ENCODE assay signal across 8 cellular contexts in the genomic region with DNA sequence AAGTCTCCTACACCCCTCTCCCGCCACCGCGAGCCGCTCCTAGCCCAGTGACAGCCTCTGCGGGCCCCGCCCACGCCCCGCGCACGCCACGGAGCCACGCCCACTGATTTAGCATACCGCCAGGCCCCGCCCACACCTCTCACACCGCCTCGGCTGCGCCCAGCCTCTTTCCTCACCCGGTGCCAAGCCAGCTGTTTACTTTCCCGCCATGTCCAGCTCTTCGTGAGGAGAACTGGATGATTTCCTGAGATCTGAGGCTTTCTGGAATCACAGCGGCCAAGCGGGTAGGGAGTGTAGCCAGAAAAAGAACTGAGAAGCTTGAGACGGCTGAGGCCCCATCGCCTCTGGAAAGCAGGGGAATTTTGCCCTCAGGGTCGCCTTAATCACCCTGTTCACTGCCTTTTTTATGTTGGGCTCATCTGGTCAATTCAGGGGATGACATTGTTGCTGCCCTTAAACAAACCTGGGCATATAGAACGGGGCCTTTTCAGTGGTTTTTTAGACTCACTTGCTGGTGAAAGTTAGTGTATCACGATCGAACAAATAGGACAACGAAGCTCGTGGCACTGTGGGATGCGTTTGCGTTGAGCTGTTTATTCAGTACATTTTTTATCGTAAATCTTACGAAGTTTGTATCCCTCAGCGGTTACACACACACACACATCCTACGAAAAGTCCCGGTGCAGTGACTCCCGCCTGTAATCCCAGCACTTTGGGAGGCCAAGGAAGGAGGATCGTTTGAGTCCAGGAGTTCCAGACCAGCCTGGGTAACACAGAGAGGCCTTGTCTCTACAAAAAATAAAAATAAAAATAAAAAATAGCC. TPM values are rescaled to one million over a fixed set of nuclear protein-coding genes. Genes with fewer than 3 reads are reported as not detected.
DNase-seq lines count a peak whose midpoint lies in the region; ATAC-seq and TF ChIP-seq lines count a peak whose summit lies in the region.

A gene with protein sequence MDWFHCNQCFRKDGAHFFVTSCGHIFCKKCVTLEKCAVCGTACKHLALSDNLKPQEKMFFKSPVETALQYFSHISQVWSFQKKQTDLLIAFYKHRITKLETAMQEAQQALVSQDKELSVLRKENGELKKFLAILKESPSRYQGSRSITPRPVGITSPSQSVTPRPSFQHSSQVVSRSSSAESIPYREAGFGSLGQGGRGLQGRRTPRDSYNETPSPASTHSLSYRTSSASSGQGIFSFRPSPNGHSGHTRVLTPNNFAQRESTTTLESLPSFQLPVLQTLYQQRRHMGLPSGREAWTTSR (plus strand): TSS at position 165 of the 823 bp plus-strand sequence. CDS start 2,410 bp downstream, outside the sequence.

- H3K9me3 ChIP-seq in adipocyte (ENCODE audit: control insufficient read depth, low read length) (no peaks in the 10 kb centered on the region), heart right ventricle (no peaks in the 10 kb centered on the region), parathyroid adenoma (ENCODE audit: control insufficient read depth, low read length) (no peaks in the 10 kb centered on the region), thyroid gland (no peaks in the 10 kb centered on the region)

- H3K4me1 ChIP-seq in adipocyte (ENCODE audit: control insufficient read depth, insufficient read depth, low read length): peaks cover 6% of the 10 kb centered on the region
- peaks cover 0 to 10% (median 2%) of the 10 kb centered on the region in 9 donors for H3K4me1 ChIP-seq in heart right ventricle
- H3K4me1 ChIP-seq in parathyroid adenoma: peaks cover 3% of the 10 kb centered on the region
- peaks cover 40 to 54% of the 10 kb centered on the region in 2 donors for H3K4me1 ChIP-seq in thyroid gland

- H3K9ac ChIP-seq in adipocyte (ENCODE audit: low read length) (peak within 1 kb of the TSS; percentile 59), parathyroid adenoma (no peak within 1 kb of the TSS)

- H3K27ac ChIP-seq in heart right ventricle: no peak within 1 kb of the TSS
- no peak within 1 kb of the TSS for H3K27ac ChIP-seq in parathyroid adenoma
- H3K27ac ChIP-seq in thyroid gland: peak within 1 kb of the TSS; percentile 86 to 96 (median 93)

- no peaks in the 10 kb centered on the region for H3K79me2 ChIP-seq in parathyroid adenoma

- POLR2A ChIA-PET in AG04449 (lab: Yijun Ruan, JAX): no interaction called here

- ATAC-seq in GM19452 (IDR thresholded peaks at IDR 0.05; ENCODE audit: unreplicated experiment) (peak; percentile 67), heart right ventricle (peak; percentile 96 to 100 (median 98))

- peak in 1 of 2 donors; percentile 77 for TF ChIP-seq POLR2A in thyroid gland (IDR thresholded peaks at IDR 0.05)

- H3K27me3 ChIP-seq in adipocyte (replicated peaks; ENCODE audit: control insufficient read depth, insufficient read depth, low read length) (no peaks in the 10 kb centered on the region), heart right ventricle (peaks cover 0 to 10% (median 0%) of the 10 kb centered on the region in 7 donors), parathyroid adenoma (ENCODE audit: control insufficient read depth, insufficient read depth, low read length) (no peaks in the 10 kb centered on the region), thyroid gland (no peaks in the 10 kb centered on the region)

- CTCF ChIA-PET in AG04449 (lab: Yijun Ruan, JAX): interaction anchor here (2.5 kb wide), 1 partner anchor 116 kb away, joined by 6 read pairs; no protein-coding TSS in a partner anchor

- H3K36me3 ChIP-seq in adipocyte (ENCODE audit: control insufficient read depth, insufficient read depth, low read length, severe bottlenecking) (no peaks in the 10 kb centered on the region), heart right ventricle (no peaks in the 10 kb centered on the region), parathyroid adenoma (ENCODE audit: control insufficient read depth, insufficient read depth, low read length) (no peaks in the 10 kb centered on the region), thyroid gland (no peaks in the 10 kb centered on the region)

- peak within 1 kb of the TSS; percentile 75 for H3K4me2 ChIP-seq in parathyroid adenoma (ENCODE audit: low read length)

- WGBS in heart right ventricle, 2 donors: 31 to 32% methylated on average over 39 of the region's 39 CpGs
- 34 to 36% methylated on average over 39 of the region's 39 CpGs for WGBS in thyroid gland, 2 donors

- TF ChIP-seq CTCF in AG04449 (IDR thresholded peaks at IDR 0.05; ENCODE audit: insufficient read depth, low read length, missing control alignments) (no peak), heart right ventricle (IDR thresholded peaks at IDR 0.05) (no peak), parathyroid adenoma (IDR thresholded peaks at IDR 0.05) (no peak), thyroid gland (IDR thresholded peaks at IDR 0.05) (no peak)

- DNase-seq in AG04449 (ENCODE audit: low read depth, low spot score) (no peak), NCI-H1105 (lab: John Stamatoyannopoulos, UW) (peak; percentile 88), T-helper 1 cell (peak; percentile 43 to 72 (median 62)), adipocyte (ENCODE audit: low read depth) (peak; percentile 86), heart right ventricle (peak; percentile 85 to 91), thyroid gland (peak; percentile 94 to 96)

- H3K4me3 ChIP-seq in AG04449 (ENCODE audit: low read depth, low read length) (peak within 1 kb of the TSS; percentile 40), adipocyte (ENCODE audit: low read length) (peak within 1 kb of the TSS; percentile 74), heart right ventricle (peak within 1 kb of the TSS in 8 of 10 donors; percentile 6 to 48 (median 34)), parathyroid adenoma (ENCODE audit: low read depth, low read length) (peak within 1 kb of the TSS; percentile 47), thyroid gland (replicated peaks in 1 of 3) (no peak within 1 kb of the TSS)

- intact Hi-C loops in heart right ventricle (cut with DNase I): no loop called here
- intact Hi-C loops in thyroid gland (cut with DNase I): no loop called here

- H2AFZ ChIP-seq in parathyroid adenoma: peak within 1 kb of the TSS; percentile 78

RNA-seq across cellular contexts. Expression of the gene that starts here (rescaled TPM):
- total RNA-seq in heart right ventricle: not detected
- polyA plus RNA-seq in heart right ventricle: not detected
- under 1 TPM in 1 of 4 donors, not detected in 3; 0.40 TPM for total RNA-seq in thyroid gland

Comparison
In these comparisons a context has a peak if more than half of its experiments do, and no peak if none do; other contexts are left out.
1. Peak in DNase-seq, ATAC-seq and H3K4me3 ChIP-seq in heart right ventricle; RNA of the gene not detected or under 1 TPM.
2. Peak in DNase-seq and H3K27ac ChIP-seq in thyroid gland; RNA of the gene not detected or under 1 TPM.
3. H3K4me3 ChIP-seq: peak in AG04449 (single experiment), adipocyte (single experiment) and parathyroid adenoma (single experiment); none in thyroid gland (0 of 3).